In genomic region chr14:59664741-59665140, GRCh38 we compare ENCODE assay signal across 1 cellular context.
TF ChIP-seq lines count a peak whose summit lies in the region.

No MANE protein-coding gene starts in this region.

TF ChIP-seq in WTC11, 78 proteins besides CTCF, POLR2A, EP300 and RAD21 (continued from another document):
- TF ChIP-seq ATF3 (CRISPR knock-in tag; conservative IDR thresholded peaks at IDR 0.05) (no peak), FOXP4 (CRISPR knock-in tag; IDR thresholded peaks at IDR 0.05) (no peak), NR3C1 (CRISPR knock-in tag; conservative IDR thresholded peaks at IDR 0.05; ENCODE audit: low read depth) (no peak), ZBTB21 (CRISPR knock-in tag; IDR thresholded peaks at IDR 0.05; ENCODE audit: borderline replicate concordance) (no peak), HMGA2 (CRISPR knock-in tag; IDR thresholded peaks at IDR 0.05) (no peak), ZNF425 (CRISPR knock-in tag; conservative IDR thresholded peaks at IDR 0.05) (no peak), ZNF396 (CRISPR knock-in tag; IDR thresholded peaks at IDR 0.05; ENCODE audit: borderline replicate concordance) (no peak)
